10 cellular contexts compared by ENCODE assay signal in genomic region chr16:27236635-27237228, GRCh38. TPM values are rescaled to one million over a fixed set of nuclear protein-coding genes. Genes with fewer than 3 reads are reported as not detected.
DNase-seq lines count a peak whose midpoint lies in the region; ATAC-seq and TF ChIP-seq lines count a peak whose summit lies in the region.
"Had no signal": no experiment of that assay in that cellular context is flagged by ENCODE, and none has a peak within 500 bp of the region (broad histone marks: within the 10 kb centered on the region; RNA-seq: fewer than 3 reads in every experiment).

No MANE protein-coding gene starts in this region.

- no peak overlapping the region for H2AK5ac ChIP-seq in H9 (ENCODE audit: insufficient read length, low read length)

- no peak overlapping the region for H2BK15ac ChIP-seq in H9 (ENCODE audit: low read depth, low read length)

- no peak overlapping the region for H3K56ac ChIP-seq in H9 (ENCODE audit: insufficient read length, low read depth, low read length)

- H3K4ac ChIP-seq in H9 (ENCODE audit: low read depth, low read length) = no peak overlapping the region

- H3K36me3 Mint-ChIP-seq in activated T-helper 2 cell treated with anti-CD3 and anti-CD28 coated beads, Interferon-gamma antibody, Interleukin-2, Interleukin-4, amounts not matched to agents 10 μg/mL and 5 μg/mL and 100 μg/mL, durations not matched to agents 14 hours and 24 hours and 36 hours (ENCODE audit: low read depth) = peaks cover 83% of the 10 kb centered on the region
- peaks cover 39% of the 10 kb centered on the region for H3K36me3 Mint-ChIP-seq in stimulated activated naive CD8-positive, alpha-beta T cell treated with anti-CD3 and anti-CD28 coated beads, Interleukin-15, Interleukin-2, amounts not matched to agents 100 ng/mL and 50 ng/mL, for 24 hours (ENCODE audit: low read depth)
- 0 out of 7 replicates have a peak, but pooled peaks cover 0 to 2% (median 0%) of the 10 kb centered on the region in 3 experiments for H3K36me3 Mint-ChIP-seq in H9 (ENCODE audit: insufficient read depth in 1 of 3, low read depth in 3 of 3)

- no peaks in the 10 kb centered on the region for H3K27me3 ChIP-seq in left lung
- no peaks in the 10 kb centered on the region for H3K27me3 ChIP-seq in H9 (ENCODE audit: insufficient read depth, low read length)
- H3K27me3 ChIP-seq: cardiac muscle cell had no signal

- no peak for ATAC-seq in left lung

- H2BK5ac ChIP-seq in H9 (ENCODE audit: insufficient read length, low read length) = no peak overlapping the region

- DNase-seq in NCI-H2171 treated with DMSO at 0.1 percent for 48 hours (lab: John Stamatoyannopoulos, UW) (peak; percentile 43), NCI-H2171 (lab: John Stamatoyannopoulos, UW) (no peak), left lung (peak in 1 of 2 donors; percentile 23), DMS53 treated with DMSO at 0.1 percent for 48 hours (lab: John Stamatoyannopoulos, UW; ENCODE audit: unreplicated experiment) (no peak), H9 (no peak)
- no peak for DNase-seq in activated T-helper 2 cell treated with anti-CD3 and anti-CD28 coated beads, Interferon-gamma antibody, Interleukin-2, Interleukin-4, amounts not matched to agents 10 μg/mL and 5 μg/mL and 100 μg/mL, durations not matched to agents 14 hours and 24 hours and 36 hours (ENCODE audit: low spot score)
- DNase-seq in stimulated activated naive CD4-positive, alpha-beta T cell treated with Interleukin-2 at 50 U/mL for 16 hours (lab: John Stamatoyannopoulos, UW) = no peak
- DNase-seq: 8988T had no signal

- H3K79me2 ChIP-seq in H9 (ENCODE audit: insufficient read depth, low read length) = no peaks in the 10 kb centered on the region

- H3K9me3 ChIP-seq in left lung = no peaks in the 10 kb centered on the region
- H3K9me3 ChIP-seq in H9 (ENCODE audit: control insufficient read depth, low read depth, low read length) = no peaks in the 10 kb centered on the region

- H3T11ph ChIP-seq in H9 (ENCODE audit: low read length) = no peak overlapping the region

- no peak for TF ChIP-seq CTCF in left lung (IDR thresholded peaks at IDR 0.05)
- TF ChIP-seq CTCF in H9 (conservative IDR thresholded peaks at IDR 0.05) = no peak

- H2BK12ac ChIP-seq in H9 (ENCODE audit: insufficient read length, low read depth, low read length) = no peak overlapping the region

- H3K9me3 Mint-ChIP-seq in activated T-helper 2 cell treated with anti-CD3 and anti-CD28 coated beads, Interferon-gamma antibody, Interleukin-2, Interleukin-4, amounts not matched to agents 10 μg/mL and 5 μg/mL and 100 μg/mL, durations not matched to agents 14 hours and 24 hours and 36 hours = no peaks in the 10 kb centered on the region
- no peaks in the 10 kb centered on the region for H3K9me3 Mint-ChIP-seq in stimulated activated naive CD8-positive, alpha-beta T cell treated with anti-CD3 and anti-CD28 coated beads, Interleukin-15, Interleukin-2, amounts not matched to agents 100 ng/mL and 50 ng/mL, for 24 hours
- H3K9me3 Mint-ChIP-seq in H9 = no peaks in the 10 kb centered on the region

- H3K27ac ChIP-seq in left lung (peak overlapping the region; percentile 77 to 89), H9 (ENCODE audit: insufficient read length, low read depth, low read length) (no peak overlapping the region)
- H3K27ac ChIP-seq: cardiac muscle cell had no signal

- H3K14ac ChIP-seq in H9 (ENCODE audit: insufficient read depth, low read length) = no peak overlapping the region

- peak overlapping the region; percentile 67 for H3K4me3 Mint-ChIP-seq in activated T-helper 2 cell treated with anti-CD3 and anti-CD28 coated beads, Interferon-gamma antibody, Interleukin-2, Interleukin-4, amounts not matched to agents 10 μg/mL and 5 μg/mL and 100 μg/mL, durations not matched to agents 14 hours and 24 hours and 36 hours (ENCODE audit: low read depth)
- peak overlapping the region; percentile 74 for H3K4me3 Mint-ChIP-seq in stimulated activated naive CD8-positive, alpha-beta T cell treated with anti-CD3 and anti-CD28 coated beads, Interleukin-15, Interleukin-2, amounts not matched to agents 100 ng/mL and 50 ng/mL, for 24 hours
- H3K4me3 Mint-ChIP-seq in H9 = no peak overlapping the region

- peaks cover 0 to 25% of the 10 kb centered on the region in 2 donors for H3K36me3 ChIP-seq in left lung
- H3K36me3 ChIP-seq: cardiac muscle cell had no signal

- no peak overlapping the region for H2AFZ ChIP-seq in H9 (ENCODE audit: low read length)

- H3K4me2 ChIP-seq in H9 (ENCODE audit: insufficient read depth, insufficient read length, low read length) = no peak overlapping the region

- no peak overlapping the region for H4K91ac ChIP-seq in H9 (ENCODE audit: insufficient read length, low read depth, low read length)

- no peaks in the 10 kb centered on the region for H3K79me1 ChIP-seq in H9 (ENCODE audit: insufficient read depth, low read depth, low read length, poor library complexity, severe bottlenecking)

- no peak overlapping the region for H4K8ac ChIP-seq in H9 (replicated peaks; ENCODE audit: insufficient read length, low read depth, low read length)

- peaks cover 15 to 82% of the 10 kb centered on the region in 2 donors for H3K4me1 ChIP-seq in left lung
- H3K4me1 ChIP-seq in H9 (ENCODE audit: insufficient read depth, low read length) = no peaks in the 10 kb centered on the region

- no peak overlapping the region for H2BK20ac ChIP-seq in H9 (ENCODE audit: low read depth, low read length, poor library complexity, severe bottlenecking)

- H3K27me3 Mint-ChIP-seq in activated T-helper 2 cell treated with anti-CD3 and anti-CD28 coated beads, Interferon-gamma antibody, Interleukin-2, Interleukin-4, amounts not matched to agents 10 μg/mL and 5 μg/mL and 100 μg/mL, durations not matched to agents 14 hours and 24 hours and 36 hours (ENCODE audit: low read depth) = no peaks in the 10 kb centered on the region
- no peaks in the 10 kb centered on the region for H3K27me3 Mint-ChIP-seq in stimulated activated naive CD8-positive, alpha-beta T cell treated with anti-CD3 and anti-CD28 coated beads, Interleukin-15, Interleukin-2, amounts not matched to agents 100 ng/mL and 50 ng/mL, for 24 hours
- H3K27me3 Mint-ChIP-seq in H9 (ENCODE audit: low read depth) = peaks cover 1% of the 10 kb centered on the region; the same call in 1 of the 2 replicates

- H3K27ac Mint-ChIP-seq in activated T-helper 2 cell treated with anti-CD3 and anti-CD28 coated beads, Interferon-gamma antibody, Interleukin-2, Interleukin-4, amounts not matched to agents 10 μg/mL and 5 μg/mL and 100 μg/mL, durations not matched to agents 14 hours and 24 hours and 36 hours = peak overlapping the region; percentile 100
- H3K27ac Mint-ChIP-seq in stimulated activated naive CD8-positive, alpha-beta T cell treated with anti-CD3 and anti-CD28 coated beads, Interleukin-15, Interleukin-2, amounts not matched to agents 100 ng/mL and 50 ng/mL, for 24 hours = peak overlapping the region; percentile 100
- H3K27ac Mint-ChIP-seq in H9 = peak overlapping the region in 1 of 3 experiments; percentile 31; a peak in 3 of 7 replicates

- no peak overlapping the region for H3K4me3 ChIP-seq in left lung
- H3K4me3 ChIP-seq: cardiac muscle cell had no signal

- no peak overlapping the region for H4K5ac ChIP-seq in H9 (ENCODE audit: insufficient read length, low read depth, low read length)

- peaks cover 88% of the 10 kb centered on the region for H3K4me1 Mint-ChIP-seq in activated T-helper 2 cell treated with anti-CD3 and anti-CD28 coated beads, Interferon-gamma antibody, Interleukin-2, Interleukin-4, amounts not matched to agents 10 μg/mL and 5 μg/mL and 100 μg/mL, durations not matched to agents 14 hours and 24 hours and 36 hours (ENCODE audit: low read depth)
- H3K4me1 Mint-ChIP-seq in stimulated activated naive CD8-positive, alpha-beta T cell treated with anti-CD3 and anti-CD28 coated beads, Interleukin-15, Interleukin-2, amounts not matched to agents 100 ng/mL and 50 ng/mL, for 24 hours (ENCODE audit: low read depth) = peaks cover 100% of the 10 kb centered on the region
- H3K4me1 Mint-ChIP-seq in H9 = peaks cover 9 to 21% of the 10 kb centered on the region in 2 experiments

- WGBS in H9 (ENCODE audit: extremely low coverage, insufficient read length, low lambda C conversion rate) = no CpG with 5 or more reads among the region's 8 CpGs

- no peak overlapping the region for H3K9ac ChIP-seq in H9 (ENCODE audit: extremely low read depth, insufficient read length, low read length)

- H3K23me2 ChIP-seq in H9 (ENCODE audit: insufficient read length, low read depth, low read length, poor library complexity, severe bottlenecking) = no peaks in the 10 kb centered on the region

- no peak overlapping the region for H3K18ac ChIP-seq in H9 (ENCODE audit: insufficient read length, low read depth, low read length)

- intact Hi-C loops in activated T-helper 2 cell treated with anti-CD3 and anti-CD28 coated beads, Interferon-gamma antibody, Interleukin-2, Interleukin-4, amounts not matched to agents 10 μg/mL and 5 μg/mL and 100 μg/mL, durations not matched to agents 14 hours and 24 hours and 36 hours (cut with micrococcal nuclease) = loop anchor here (1.0 to 10.0 kb wide), 10 partner anchors 9 to 642 kb away; partner anchors contain the start of gene KDM8
- intact Hi-C loops in left lung (cut with DNase I) = no loop called here

- H4K20me1 ChIP-seq in H9 (ENCODE audit: control insufficient read depth, insufficient read depth, insufficient read length) = no peaks in the 10 kb centered on the region

- no peak overlapping the region for H3K23ac ChIP-seq in H9 (ENCODE audit: insufficient read length, low read depth, low read length)

- no peak overlapping the region for H2BK120ac ChIP-seq in H9 (ENCODE audit: low read depth, low read length, poor library complexity, severe bottlenecking)

RNA-seq across cellular contexts. Expression of gene NSMCE1, which starts 31.8 kb away (rescaled TPM):
- 186 and 189 TPM in 2 replicates for total RNA-seq in activated T-helper 2 cell treated with anti-CD3 and anti-CD28 coated beads, Interferon-gamma antibody, Interleukin-2, Interleukin-4, amounts not matched to agents 10 μg/mL and 5 μg/mL and 100 μg/mL, durations not matched to agents 14 hours and 24 hours and 36 hours
- total RNA-seq in left lung (10 to 100 TPM; 48.6 to 52.7 TPM), H9 (2021) (19.3 and 25.3 TPM in 2 replicates)

RNA-seq across cellular contexts. Expression of gene KDM8, which starts 33.4 kb away (rescaled TPM):
- total RNA-seq in activated T-helper 2 cell treated with anti-CD3 and anti-CD28 coated beads, Interferon-gamma antibody, Interleukin-2, Interleukin-4, amounts not matched to agents 10 μg/mL and 5 μg/mL and 100 μg/mL, durations not matched to agents 14 hours and 24 hours and 36 hours = 13.5 and 17.3 TPM in 2 replicates
- 1 to 10 TPM; 5.2 to 7.6 TPM for total RNA-seq in left lung
- 15.2 and 15.5 TPM in 2 replicates for total RNA-seq in H9 (2021)

Comparison
In these comparisons a context has a peak if more than half of its experiments do, and no peak if none do; other contexts are left out.
1. H3K4me3 Mint-ChIP-seq: peak in activated T-helper 2 cell treated with anti-CD3 and anti-CD28 coated beads, Interferon-gamma antibody, Interleukin-2, Interleukin-4, amounts not matched to agents 10 μg/mL and 5 μg/mL and 100 μg/mL, durations not matched to agents 14 hours and 24 hours and 36 hours (single experiment) and stimulated activated naive CD8-positive, alpha-beta T cell treated with anti-CD3 and anti-CD28 coated beads, Interleukin-15, Interleukin-2, amounts not matched to agents 100 ng/mL and 50 ng/mL, for 24 hours (single experiment); none in H9 (0 of 2).